8 cellular contexts compared by ENCODE assay signal in the genomic region with DNA sequence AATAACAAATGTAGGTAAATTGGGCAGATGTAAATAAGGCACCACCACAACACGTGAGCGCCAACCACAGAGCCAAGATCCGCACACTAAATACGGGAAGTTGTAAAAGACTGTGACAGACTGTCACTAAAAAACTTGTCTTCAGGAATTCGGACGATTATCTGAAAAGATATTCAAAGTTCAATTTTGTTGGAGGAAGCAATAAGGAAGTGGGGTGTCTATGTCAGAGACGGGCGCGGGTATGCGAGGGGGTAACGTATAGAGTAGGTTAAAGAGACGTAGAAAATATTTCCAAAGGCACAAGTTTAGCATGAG. TPM values are rescaled to one million over a fixed set of nuclear protein-coding genes. Genes with fewer than 3 reads are reported as not detected.
DNase-seq lines count a peak whose midpoint lies in the region; ATAC-seq and TF ChIP-seq lines count a peak whose summit lies in the region.

No MANE protein-coding gene starts in this region.

- DNase-seq in T-helper 22 cell (ENCODE audit: low read depth): peak; percentile 54
- DNase-seq in mammary epithelial cell: no peak
- peak; percentile 58 for DNase-seq in lower lobe of right lung
- DNase-seq in stimulated activated CD8-positive, alpha-beta memory T cell treated with anti-CD3 and anti-CD28 coated beads, Interleukin-7, amount 100 ng/mL, for 4 hours (ENCODE audit: low read depth in 2 of 2): peak; percentile 16 to 25
- no peak for DNase-seq in iPS-NIHi11 (ENCODE audit: low spot score)
- no peak for DNase-seq in dermis blood vessel endothelial cell

- peak overlapping the region; percentile 95 for H3K4me2 ChIP-seq in mammary epithelial cell (ENCODE audit: insufficient read depth, low read depth, low read length)

- ATAC-seq in GM18861 (IDR thresholded peaks at IDR 0.05; ENCODE audit: unreplicated experiment): peak; percentile 21
- ATAC-seq in HG03135 (IDR thresholded peaks at IDR 0.05; ENCODE audit: unreplicated experiment): peak; percentile 19
- no peak for ATAC-seq in lower lobe of right lung

- H3K4me3 ChIP-seq in mammary epithelial cell (replicated peaks in 1 of 3; ENCODE audit: insufficient read depth in 1 of 3, low read depth in 2 of 3, low read length in 3 of 3) (peak overlapping the region; percentile 50 to 57 (median 55)), lower lobe of right lung (peak overlapping the region; percentile 85)

- intact Hi-C loops in mammary epithelial cell (cut with micrococcal nuclease) (no loop called here), lower lobe of right lung (cut with DNase I) (no loop called here)

- H3K27ac ChIP-seq in mammary epithelial cell (ENCODE audit: insufficient read depth, low read depth, low read length): peak overlapping the region; percentile 90
- H3K27ac ChIP-seq in lower lobe of right lung: peak overlapping the region; percentile 98

- peaks cover 36% of the 10 kb centered on the region for H3K4me1 ChIP-seq in mammary epithelial cell (ENCODE audit: insufficient read depth, low read length)
- H3K4me1 ChIP-seq in lower lobe of right lung: peaks cover 33% of the 10 kb centered on the region

- H3K9ac ChIP-seq in mammary epithelial cell (ENCODE audit: insufficient read depth, low read length): peak overlapping the region; percentile 87

- CTCF ChIA-PET in mammary epithelial cell (lab: Charles Lee; ENCODE audit: low non-redundant PET): no interaction called here

- in situ Hi-C loops in mammary epithelial cell (cut with MboI; ENCODE audit: low sequenced_read_pairs in 2 of 2): loop anchor here in 1 of 2 donors (25.0 kb wide), 2 partner anchors 409 to 1134 kb away; no protein-coding TSS in a partner anchor

- no TSS peak for BruUV-seq in mammary epithelial cell (replicated peaks; lab: Mats Ljungman, UMichigan)

- peaks cover 11% of the 10 kb centered on the region for H3K36me3 ChIP-seq in mammary epithelial cell (ENCODE audit: insufficient read depth, low read length)
- peaks cover 18% of the 10 kb centered on the region for H3K36me3 ChIP-seq in lower lobe of right lung

- dilution Hi-C loops in mammary epithelial cell (cut with HindIII; ENCODE audit: low sequenced_read_pairs): no loop called here

- H3K27me3 ChIP-seq in mammary epithelial cell (ENCODE audit: insufficient read depth, low read length): no peaks in the 10 kb centered on the region
- no peaks in the 10 kb centered on the region for H3K27me3 ChIP-seq in lower lobe of right lung (ENCODE audit: low read depth)

- no peak for TF ChIP-seq CTCF in mammary epithelial cell (conservative IDR thresholded peaks at IDR 0.05 in 1 of 2, IDR thresholded peaks at IDR 0.05 in 1 of 2; ENCODE audit: extremely low read depth in 1 of 2, insufficient read depth in 1 of 2, low read depth in 1 of 2, low read length in 2 of 2)
- TF ChIP-seq CTCF in lower lobe of right lung (IDR thresholded peaks at IDR 0.05): no peak

- H2AFZ ChIP-seq in mammary epithelial cell (ENCODE audit: low read depth, low read length): peak overlapping the region; percentile 92

- H4K20me1 ChIP-seq in mammary epithelial cell (ENCODE audit: insufficient read depth, low read length): no peaks in the 10 kb centered on the region

- peaks cover 35% of the 10 kb centered on the region for H3K79me2 ChIP-seq in mammary epithelial cell (ENCODE audit: insufficient read depth, low read length)

- H3K9me3 ChIP-seq in mammary epithelial cell (replicated peaks; ENCODE audit: insufficient read depth, low read length): no peaks in the 10 kb centered on the region
- H3K9me3 ChIP-seq in lower lobe of right lung: no peaks in the 10 kb centered on the region

- 50% methylated on average over 12 of the region's 12 CpGs for WGBS in mammary epithelial cell (ENCODE audit: low coverage, missing lambda C conversion rate)

RNA-seq across cellular contexts. Expression of a gene that starts 1.5 kb away (rescaled TPM):
- total RNA-seq in mammary epithelial cell (100 to 1,000 TPM; 357 to 921 TPM), lower lobe of right lung (666 TPM), dermis blood vessel endothelial cell (932 and 1,739 TPM in 2 replicates)
- 425 TPM for polyA plus RNA-seq in mammary epithelial cell
- polyA minus RNA-seq in mammary epithelial cell: 179 TPM

RNA-seq across cellular contexts. Expression of a gene that starts 37.0 kb away (rescaled TPM):
- total RNA-seq in mammary epithelial cell (10 to 100 TPM; 27.3 to 42.0 TPM), lower lobe of right lung (19.7 TPM), dermis blood vessel endothelial cell (30.5 and 30.8 TPM in 2 replicates)
- 14.3 TPM for polyA plus RNA-seq in mammary epithelial cell
- 6.7 TPM for polyA minus RNA-seq in mammary epithelial cell

Comparison
In these comparisons a context has a peak if more than half of its experiments do, and no peak if none do; other contexts are left out.
1. ATAC-seq: peak in GM18861 (single experiment) and HG03135 (single experiment); none in lower lobe of right lung (0 of 2).
2. DNase-seq: peak in T-helper 22 cell (single experiment), lower lobe of right lung (single experiment) and stimulated activated CD8-positive, alpha-beta memory T cell treated with anti-CD3 and anti-CD28 coated beads, Interleukin-7, amount 100 ng/mL, for 4 hours (2 of 2); none in mammary epithelial cell (single experiment), iPS-NIHi11 (single experiment) and dermis blood vessel endothelial cell (single experiment).